ENCODE assay signal across 15 cellular contexts in genomic region chr3:187039100-187039722, GRCh38.
DNase-seq lines count a peak whose midpoint lies in the region; ATAC-seq and TF ChIP-seq lines count a peak whose summit lies in the region.
"Had no signal": no experiment of that assay in that cellular context is flagged by ENCODE, and none has a peak within 500 bp of the region (broad histone marks: within the 10 kb centered on the region; RNA-seq: fewer than 3 reads in every experiment).

No MANE protein-coding gene starts in this region.

- peak overlapping the region; percentile 95 for H3K27ac Mint-ChIP-seq in CD8-positive, alpha-beta T cell
- H3K27ac Mint-ChIP-seq in activated T-helper 2 cell treated with anti-CD3 and anti-CD28 coated beads, Interferon-gamma antibody, Interleukin-2, Interleukin-4, amounts not matched to agents 10 μg/mL and 5 μg/mL and 100 μg/mL, durations not matched to agents 14 hours and 24 hours and 36 hours = peak overlapping the region; percentile 81
- H3K27ac Mint-ChIP-seq: type B pancreatic cell had no signal

- POLR2A ChIA-PET in CD8-positive, alpha-beta T cell (lab: Charles Lee) = interaction anchor here (1.2 to 3.9 kb wide), 2 partner anchors 12 to 13 kb away, joined by 5 to 24 read pairs; no protein-coding TSS in a partner anchor

- H3K9me3 Mint-ChIP-seq in CD8-positive, alpha-beta T cell = peaks cover 5% of the 10 kb centered on the region
- peaks cover 23% of the 10 kb centered on the region for H3K9me3 Mint-ChIP-seq in activated T-helper 2 cell treated with anti-CD3 and anti-CD28 coated beads, Interferon-gamma antibody, Interleukin-2, Interleukin-4, amounts not matched to agents 10 μg/mL and 5 μg/mL and 100 μg/mL, durations not matched to agents 14 hours and 24 hours and 36 hours
- H3K9me3 Mint-ChIP-seq: central memory CD8-positive, alpha-beta T cell had no signal

- H3K27ac ChIP-seq in CD8-positive, alpha-beta T cell (ENCODE audit: low read depth, low read length) = no peak overlapping the region
- H3K27ac ChIP-seq in thyroid gland = peak overlapping the region in 1 of 3 donors; percentile 27
- H3K27ac ChIP-seq: HL-60 had no signal

- intact Hi-C loops in CD8-positive, alpha-beta T cell (cut with DNase I, micrococcal nuclease) = loop anchor here in 1 of 2 experiments (10.0 kb wide), 1 partner anchor 1104 kb away; the partner anchor contains the start of gene TRA2B
- intact Hi-C loops in activated T-helper 2 cell treated with anti-CD3 and anti-CD28 coated beads, Interferon-gamma antibody, Interleukin-2, Interleukin-4, amounts not matched to agents 10 μg/mL and 5 μg/mL and 100 μg/mL, durations not matched to agents 14 hours and 24 hours and 36 hours (cut with micrococcal nuclease) = no loop called here
- intact Hi-C loops in thyroid gland (cut with DNase I) = no loop called here

- peaks cover 5% of the 10 kb centered on the region for H3K9me3 ChIP-seq in CD8-positive, alpha-beta T cell (ENCODE audit: low read length)
- H3K9me3 ChIP-seq in mucosa of stomach (ENCODE audit: control insufficient read depth, low read length) = no peaks in the 10 kb centered on the region
- H3K9me3 ChIP-seq in thyroid gland = no peaks in the 10 kb centered on the region

- H3K4me3 Mint-ChIP-seq in CD8-positive, alpha-beta T cell = no peak overlapping the region
- H3K4me3 Mint-ChIP-seq in activated T-helper 2 cell treated with anti-CD3 and anti-CD28 coated beads, Interferon-gamma antibody, Interleukin-2, Interleukin-4, amounts not matched to agents 10 μg/mL and 5 μg/mL and 100 μg/mL, durations not matched to agents 14 hours and 24 hours and 36 hours (ENCODE audit: low read depth) = no peak overlapping the region
- H3K4me3 Mint-ChIP-seq: central memory CD8-positive, alpha-beta T cell; immature natural killer cell; type B pancreatic cell had no signal

- H3K9ac ChIP-seq in mucosa of stomach (ENCODE audit: low read length) = peak overlapping the region; percentile 48

- H3K36me3 ChIP-seq in CD8-positive, alpha-beta T cell (ENCODE audit: insufficient read depth, low read length) = peaks cover 25% of the 10 kb centered on the region
- H3K36me3 ChIP-seq in mucosa of stomach (ENCODE audit: control insufficient read depth, insufficient read depth, low read length) = no peaks in the 10 kb centered on the region
- peaks cover 9 to 13% of the 10 kb centered on the region in 2 donors for H3K36me3 ChIP-seq in thyroid gland

- peaks cover 75% of the 10 kb centered on the region for H3K36me3 Mint-ChIP-seq in CD8-positive, alpha-beta T cell
- peaks cover 85% of the 10 kb centered on the region for H3K36me3 Mint-ChIP-seq in activated T-helper 2 cell treated with anti-CD3 and anti-CD28 coated beads, Interferon-gamma antibody, Interleukin-2, Interleukin-4, amounts not matched to agents 10 μg/mL and 5 μg/mL and 100 μg/mL, durations not matched to agents 14 hours and 24 hours and 36 hours (ENCODE audit: low read depth)

- CTCF ChIA-PET in CD8-positive, alpha-beta T cell (lab: Charles Lee) = interaction anchor here (1.2 to 5.0 kb wide), 2 partner anchors 12 to 28 kb away, joined by 3 to 17 read pairs; no protein-coding TSS in a partner anchor

- no peak for TF ChIP-seq CTCF in CD8-positive, alpha-beta T cell (IDR thresholded peaks at IDR 0.05)
- TF ChIP-seq CTCF in thyroid gland (IDR thresholded peaks at IDR 0.05) = no peak

- TF ChIP-seq POLR2A in GM19099 (IDR thresholded peaks at IDR 0.05; ENCODE audit: extremely low read depth, insufficient read length, low read depth) (peak; percentile 10), thyroid gland (IDR thresholded peaks at IDR 0.05) (no peak)

- H3K4me1 ChIP-seq in CD8-positive, alpha-beta T cell (ENCODE audit: insufficient read depth, low read length) = peaks cover 56% of the 10 kb centered on the region
- peaks cover 48% of the 10 kb centered on the region for H3K4me1 ChIP-seq in mucosa of stomach (ENCODE audit: control insufficient read depth, insufficient read depth, low read length)
- H3K4me1 ChIP-seq in thyroid gland = peaks cover 4 to 28% of the 10 kb centered on the region in 2 donors

- DNase-seq in CD8-positive, alpha-beta T cell = no peak
- no peak for DNase-seq in activated T-helper 2 cell treated with anti-CD3 and anti-CD28 coated beads, Interferon-gamma antibody, Interleukin-2, Interleukin-4, amounts not matched to agents 10 μg/mL and 5 μg/mL and 100 μg/mL, durations not matched to agents 14 hours and 24 hours and 36 hours (ENCODE audit: low spot score)
- DNase-seq in thyroid gland = no peak
- DNase-seq: activated CD4-positive, alpha-beta T cell treated with anti-CD3 and anti-CD28 coated beads, Interleukin-2, amount 50 U/mL, for 4 hours; C1 segment of cervical spinal cord; immature natural killer cell; NCI-H1436 treated with DMSO at 0.1 percent for 48 hours; stimulated activated CD4-positive, alpha-beta T cell treated with anti-CD3 and anti-CD28 coated beads, Interleukin-15, amount 100 ng/mL, for 24 hours had no signal

- H3K4me3 ChIP-seq in CD8-positive, alpha-beta T cell (ENCODE audit: low read depth, low read length) = no peak overlapping the region
- no peak overlapping the region for H3K4me3 ChIP-seq in mucosa of stomach (ENCODE audit: low read length)
- no peak overlapping the region for H3K4me3 ChIP-seq in thyroid gland (replicated peaks in 1 of 3)

- no peaks in the 10 kb centered on the region for H3K27me3 ChIP-seq in CD8-positive, alpha-beta T cell (ENCODE audit: insufficient read depth, low read length)
- H3K27me3 ChIP-seq in mucosa of stomach (ENCODE audit: control insufficient read depth, insufficient read depth, low read length) (no peaks in the 10 kb centered on the region), thyroid gland (no peaks in the 10 kb centered on the region)

- no peaks in the 10 kb centered on the region for H3K27me3 Mint-ChIP-seq in CD8-positive, alpha-beta T cell (ENCODE audit: low read depth)
- no peaks in the 10 kb centered on the region for H3K27me3 Mint-ChIP-seq in activated T-helper 2 cell treated with anti-CD3 and anti-CD28 coated beads, Interferon-gamma antibody, Interleukin-2, Interleukin-4, amounts not matched to agents 10 μg/mL and 5 μg/mL and 100 μg/mL, durations not matched to agents 14 hours and 24 hours and 36 hours (ENCODE audit: low read depth)
- H3K27me3 Mint-ChIP-seq: central memory CD8-positive, alpha-beta T cell; type B pancreatic cell had no signal

- no peak for ATAC-seq in CD8-positive, alpha-beta T cell
- ATAC-seq in HG03432 (IDR thresholded peaks at IDR 0.05; ENCODE audit: unreplicated experiment) (no peak), HG03565 (IDR thresholded peaks at IDR 0.05; ENCODE audit: unreplicated experiment) (no peak)

- peaks cover 70% of the 10 kb centered on the region for H3K4me1 Mint-ChIP-seq in CD8-positive, alpha-beta T cell (ENCODE audit: low read depth)
- peaks cover 59% of the 10 kb centered on the region for H3K4me1 Mint-ChIP-seq in activated T-helper 2 cell treated with anti-CD3 and anti-CD28 coated beads, Interferon-gamma antibody, Interleukin-2, Interleukin-4, amounts not matched to agents 10 μg/mL and 5 μg/mL and 100 μg/mL, durations not matched to agents 14 hours and 24 hours and 36 hours (ENCODE audit: low read depth)

- WGBS in thyroid gland, 2 donors = 86 to 92% methylated on average over 10 of the region's 10 CpGs
